22 cellular contexts compared by ENCODE assay signal in genomic region chr9:95947118-95947517, GRCh38.
A peak's percentile ranks its signal among the peaks of the same experiment; 100 is the strongest.
DNase-seq lines count a peak whose midpoint lies in the region; ATAC-seq, FAIRE-seq and TF ChIP-seq lines count a peak whose summit lies in the region.
"Had no signal": no experiment of that assay in that cellular context is flagged by ENCODE, and none has a peak within 500 bp of the region (broad histone marks: within the 10 kb centered on the region; RNA-seq: fewer than 3 reads in every experiment).

No MANE protein-coding gene starts in this region.

- no peak for TF ChIP-seq POLR2A in H54 (IDR thresholded peaks at IDR 0.05; ENCODE audit: low read depth, low read length)

- peaks cover 0 to 27% (median 7%) of the 10 kb centered on the region in 8 donors for H3K9me3 Mint-ChIP-seq in CD4-positive, alpha-beta memory T cell

- no peak overlapping the region for H3K27ac ChIP-seq in CD4-positive, alpha-beta memory T cell (ENCODE audit: low read depth, low read length)
- H3K27ac ChIP-seq: HL-60 had no signal

- H3K27me3 Mint-ChIP-seq in CD4-positive, alpha-beta memory T cell, result no peaks in the 10 kb centered on the region

- peak; percentile 93 for FAIRE-seq in H54 (lab: Jason Lieb, UNC)
- FAIRE-seq: A204.1, D721Med, HTR-8/SVneo had no signal

- H3K27ac Mint-ChIP-seq in CD4-positive, alpha-beta memory T cell, result no peak overlapping the region
- H3K27ac Mint-ChIP-seq: CD8-positive, alpha-beta T cell had no signal

- peaks cover 72 to 88% of the 10 kb centered on the region in 2 donors for H3K36me3 Mint-ChIP-seq in CD4-positive, alpha-beta memory T cell

- peaks cover 0 to 8% (median 6%) of the 10 kb centered on the region in 4 donors for H3K4me1 Mint-ChIP-seq in CD4-positive, alpha-beta memory T cell

- DNase-seq in H54 (ENCODE audit: insufficient read length, low spot score) (no peak), SW480 (ENCODE audit: low spot score) (peak; percentile 64), glomerular visceral epithelial cell (ENCODE audit: extremely low spot score) (peak; percentile 53), renal cortical epithelial cell (ENCODE audit: low read depth) (peak; percentile 48), SIG-M5 (lab: John Stamatoyannopoulos, UW) (no peak)
- DNase-seq in CD4-positive, alpha-beta memory T cell, result no peak
- DNase-seq: CD8-positive, alpha-beta T cell; H7; IMR-90; Karpas-422; NCI-H1105; NCI-H1694; NCI-H2081 treated with DMSO at 0.1 percent for 48 hours; NCI-H748 treated with DMSO at 0.1 percent for 48 hours; RPMI8226; SHP77 treated with DMSO at 0.1 percent for 48 hours had no signal

- H3K4me1 ChIP-seq in CD4-positive, alpha-beta memory T cell (ENCODE audit: insufficient read depth, low read length), result no peaks in the 10 kb centered on the region

- ATAC-seq in GM19455 (IDR thresholded peaks at IDR 0.05; ENCODE audit: unreplicated experiment), result no peak
- no peak for ATAC-seq in HG03342 (IDR thresholded peaks at IDR 0.05; ENCODE audit: unreplicated experiment)
- ATAC-seq: CD8-positive, alpha-beta T cell had no signal

- no peak overlapping the region for H3K4me3 Mint-ChIP-seq in CD4-positive, alpha-beta memory T cell
- H3K4me3 Mint-ChIP-seq: CD8-positive, alpha-beta T cell had no signal

- H3K27me3 ChIP-seq in CD4-positive, alpha-beta memory T cell (ENCODE audit: insufficient read depth, low read length), result no peaks in the 10 kb centered on the region

- CTCF ChIA-PET in CD4-positive, alpha-beta memory T cell (lab: Charles Lee; ENCODE audit: partially characterized antibody), result no interaction called here

- intact Hi-C loops in CD4-positive, alpha-beta memory T cell (cut with micrococcal nuclease), result no loop called here

- POLR2A ChIA-PET in CD4-positive, alpha-beta memory T cell (lab: Charles Lee; ENCODE audit: partially characterized antibody), result no interaction called here

- H3K9me3 ChIP-seq in CD4-positive, alpha-beta memory T cell (ENCODE audit: control insufficient read depth in 1 of 2, low read length in 2 of 2), result no peaks in the 10 kb centered on the region

- H3K4me3 ChIP-seq in CD4-positive, alpha-beta memory T cell (ENCODE audit: low read length in 2 of 2), result no peak overlapping the region

- no peaks in the 10 kb centered on the region for H3K36me3 ChIP-seq in CD4-positive, alpha-beta memory T cell (ENCODE audit: insufficient read depth, low read length)

Comparison
In these comparisons a context has a peak if more than half of its experiments do, and no peak if none do; other contexts are left out.
1. DNase-seq: peak in SW480 (single experiment), glomerular visceral epithelial cell (single experiment) and renal cortical epithelial cell (single experiment); none in H54 (single experiment), SIG-M5 (single experiment) and CD4-positive, alpha-beta memory T cell (0 of 5).